In genomic region chr17:34321981-34322380, GRCh38 we compare ENCODE assay signal across 33 cellular contexts. TPM values are rescaled to one million over a fixed set of nuclear protein-coding genes. Genes with fewer than 3 reads are reported as not detected.
"Had no signal": no experiment of that assay in that cellular context is flagged by ENCODE, and none has a peak within 500 bp of the region (broad histone marks: within the 10 kb centered on the region; RNA-seq: fewer than 3 reads in every experiment).

No MANE protein-coding gene starts in this region.

- ATAC-seq: left colon; mucosa of descending colon; stimulated activated effector memory CD8-positive, alpha-beta T cell treated with anti-CD3 and anti-CD28 coated beads, Interleukin-12 subunit alpha, Interleukin-12 subunit beta, amount 100 ng/mL, for 72 hours; T-helper 17 cell; upper lobe of right lung had no signal

- H3K27ac ChIP-seq: brain microvascular endothelial cell, hepatocyte, upper lobe of right lung had no signal

- H3K27ac Mint-ChIP-seq: activated CD4-positive, alpha-beta memory T cell treated with anti-CD3 and anti-CD28 coated beads, Interleukin-2, amount 10 ng/mL, durations not matched to agents 7 days and 5 days; activated CD4-positive, alpha-beta T cell treated with anti-CD3 and anti-CD28 coated beads, Interleukin-2, amount 10 ng/mL, durations not matched to agents 24 days and 14 days; activated naive CD4-positive, alpha-beta T cell treated with anti-CD3 and anti-CD28 coated beads, Interleukin-2, amount 10 ng/mL, durations not matched to agents 7 days and 5 days; activated naive CD8-positive, alpha-beta T cell treated with anti-CD3 and anti-CD28 coated beads, Interleukin-2, amount 10 ng/mL, durations not matched to agents 7 days and 5 days; activated T-cell treated with anti-CD3 and anti-CD28 coated beads, Interleukin-2, amount 50 U/mL, for 24 hours; nephron; stimulated activated effector memory CD8-positive, alpha-beta T cell treated with anti-CD3 and anti-CD28 coated beads, Interleukin-12 subunit alpha, Interleukin-12 subunit beta, amount 100 ng/mL, for 72 hours; stimulated activated naive CD8-positive, alpha-beta T cell treated with anti-CD3 and anti-CD28 coated beads, Interleukin-15, Interleukin-2, amounts not matched to agents 100 ng/mL and 50 ng/mL, for 24 hours; T-helper 17 cell had no signal

- H3K4me1 ChIP-seq: sigmoid colon had no signal

- H3K36me3 ChIP-seq: brain microvascular endothelial cell, esophagus squamous epithelium, sigmoid colon, upper lobe of right lung had no signal

- FAIRE-seq: astrocyte, keratinocyte, small intestine had no signal

- H3K4me3 Mint-ChIP-seq: activated CD4-positive, alpha-beta memory T cell treated with anti-CD3 and anti-CD28 coated beads, Interleukin-2, amount 10 ng/mL, durations not matched to agents 7 days and 5 days; activated CD4-positive, alpha-beta T cell treated with anti-CD3 and anti-CD28 coated beads, Interleukin-2, amount 10 ng/mL, durations not matched to agents 24 days and 14 days; activated naive CD4-positive, alpha-beta T cell treated with anti-CD3 and anti-CD28 coated beads, Interleukin-2, amount 10 ng/mL, durations not matched to agents 7 days and 5 days; activated naive CD8-positive, alpha-beta T cell treated with anti-CD3 and anti-CD28 coated beads, Interleukin-2, amount 10 ng/mL, durations not matched to agents 7 days and 5 days; activated T-cell treated with anti-CD3 and anti-CD28 coated beads, Interleukin-2, amount 50 U/mL, for 24 hours; nephron; stimulated activated effector memory CD8-positive, alpha-beta T cell treated with anti-CD3 and anti-CD28 coated beads, Interleukin-12 subunit alpha, Interleukin-12 subunit beta, amount 100 ng/mL, for 72 hours; stimulated activated naive CD8-positive, alpha-beta T cell treated with anti-CD3 and anti-CD28 coated beads, Interleukin-15, Interleukin-2, amounts not matched to agents 100 ng/mL and 50 ng/mL, for 24 hours; T-helper 17 cell had no signal

- H3K4me1 Mint-ChIP-seq: activated CD4-positive, alpha-beta memory T cell treated with anti-CD3 and anti-CD28 coated beads, Interleukin-2, amount 10 ng/mL, durations not matched to agents 7 days and 5 days; activated CD4-positive, alpha-beta T cell treated with anti-CD3 and anti-CD28 coated beads, Interleukin-2, amount 10 ng/mL, durations not matched to agents 24 days and 14 days; activated naive CD4-positive, alpha-beta T cell treated with anti-CD3 and anti-CD28 coated beads, Interleukin-2, amount 10 ng/mL, durations not matched to agents 7 days and 5 days; activated naive CD8-positive, alpha-beta T cell treated with anti-CD3 and anti-CD28 coated beads, Interleukin-2, amount 10 ng/mL, durations not matched to agents 7 days and 5 days; stimulated activated effector memory CD8-positive, alpha-beta T cell treated with anti-CD3 and anti-CD28 coated beads, Interleukin-12 subunit alpha, Interleukin-12 subunit beta, amount 100 ng/mL, for 72 hours; T-helper 17 cell had no signal

- H3K9me3 Mint-ChIP-seq: activated CD4-positive, alpha-beta memory T cell treated with anti-CD3 and anti-CD28 coated beads, Interleukin-2, amount 10 ng/mL, durations not matched to agents 7 days and 5 days; activated naive CD4-positive, alpha-beta T cell treated with anti-CD3 and anti-CD28 coated beads, Interleukin-2, amount 10 ng/mL, durations not matched to agents 7 days and 5 days; activated naive CD8-positive, alpha-beta T cell treated with anti-CD3 and anti-CD28 coated beads, Interleukin-2, amount 10 ng/mL, durations not matched to agents 7 days and 5 days had no signal

- H3K9me3 ChIP-seq: esophagus squamous epithelium, upper lobe of right lung had no signal

- H3K4me3 ChIP-seq: esophagus squamous epithelium, hepatocyte, lung, mucosa of descending colon, sigmoid colon, upper lobe of right lung had no signal

- DNase-seq: activated CD4-positive, alpha-beta memory T cell treated with anti-CD3 and anti-CD28 coated beads, Interleukin-2, amount 10 ng/mL, durations not matched to agents 7 days and 5 days; activated CD4-positive, alpha-beta T cell treated with anti-CD3 and anti-CD28 coated beads, Interleukin-2, amount 10 ng/mL, durations not matched to agents 24 days and 14 days; activated CD4-positive, CD25-positive, alpha-beta regulatory T cell treated with anti-CD3 and anti-CD28 coated beads, Interleukin-2, amount 50 U/mL, for 72 hours; activated CD8-positive, alpha-beta memory T cell treated with anti-CD3 and anti-CD28 coated beads, Interleukin-2, amount 50 U/mL, for 48 hours; activated gamma-delta T cell; activated naive CD4-positive, alpha-beta T cell treated with anti-CD3 and anti-CD28 coated beads, Interleukin-2, amount 10 ng/mL, durations not matched to agents 7 days and 5 days; activated naive CD8-positive, alpha-beta T cell treated with anti-CD3 and anti-CD28 coated beads, Interleukin-2, amount 10 ng/mL, durations not matched to agents 7 days and 5 days; activated T-cell treated with anti-CD3 and anti-CD28 coated beads, Interleukin-2, amount 50 U/mL, for 24 hours; brain microvascular endothelial cell; central memory CD4-positive, alpha-beta T cell; dermis blood vessel endothelial cell; effector CD4-positive, alpha-beta T cell; esophagus squamous epithelium; foreskin melanocyte; glutamatergic neuron; left colon; mesendoderm; mucosa of descending colon; posterior cingulate gyrus; sigmoid colon; small intestine; stimulated activated CD4-positive, alpha-beta T cell treated with anti-CD3 and anti-CD28 coated beads, Interleukin-4, amount 100 ng/mL, for 24 hours; T-helper 17 cell; upper lobe of right lung had no signal

- H3K36me3 Mint-ChIP-seq: activated naive CD4-positive, alpha-beta T cell treated with anti-CD3 and anti-CD28 coated beads, Interleukin-2, amount 10 ng/mL, durations not matched to agents 7 days and 5 days; activated naive CD8-positive, alpha-beta T cell treated with anti-CD3 and anti-CD28 coated beads, Interleukin-2, amount 10 ng/mL, durations not matched to agents 7 days and 5 days; stimulated activated effector memory CD8-positive, alpha-beta T cell treated with anti-CD3 and anti-CD28 coated beads, Interleukin-12 subunit alpha, Interleukin-12 subunit beta, amount 100 ng/mL, for 72 hours had no signal

- H3K27me3 ChIP-seq: brain microvascular endothelial cell, esophagus squamous epithelium, hepatocyte, sigmoid colon, upper lobe of right lung had no signal

RNA-seq across cellular contexts. Expression of gene CCL8, which starts 2.7 kb away (rescaled TPM):
- total RNA-seq: activated CD4-positive, alpha-beta memory T cell treated with anti-CD3 and anti-CD28 coated beads, Interleukin-2, amount 10 ng/mL, durations not matched to agents 7 days and 5 days; activated CD4-positive, alpha-beta T cell treated with anti-CD3 and anti-CD28 coated beads, Interleukin-2, amount 10 ng/mL, durations not matched to agents 24 days and 14 days; activated naive CD8-positive, alpha-beta T cell treated with anti-CD3 and anti-CD28 coated beads, Interleukin-2, amount 10 ng/mL, durations not matched to agents 7 days and 5 days; astrocyte; hepatocyte; T-helper 17 cell had no signal

RNA-seq across cellular contexts. Expression of gene CCL13, which starts 34.3 kb away (rescaled TPM):
- total RNA-seq: activated CD4-positive, alpha-beta memory T cell treated with anti-CD3 and anti-CD28 coated beads, Interleukin-2, amount 10 ng/mL, durations not matched to agents 7 days and 5 days; activated CD4-positive, alpha-beta T cell treated with anti-CD3 and anti-CD28 coated beads, Interleukin-2, amount 10 ng/mL, durations not matched to agents 24 days and 14 days; activated naive CD8-positive, alpha-beta T cell treated with anti-CD3 and anti-CD28 coated beads, Interleukin-2, amount 10 ng/mL, durations not matched to agents 7 days and 5 days; astrocyte; dermis blood vessel endothelial cell; hepatocyte; T-helper 17 cell had no signal

RNA-seq across cellular contexts. Expression of gene CCL11, which starts 36.4 kb away (rescaled TPM):
- total RNA-seq: activated CD4-positive, alpha-beta memory T cell treated with anti-CD3 and anti-CD28 coated beads, Interleukin-2, amount 10 ng/mL, durations not matched to agents 7 days and 5 days; activated CD4-positive, alpha-beta T cell treated with anti-CD3 and anti-CD28 coated beads, Interleukin-2, amount 10 ng/mL, durations not matched to agents 24 days and 14 days; activated naive CD8-positive, alpha-beta T cell treated with anti-CD3 and anti-CD28 coated beads, Interleukin-2, amount 10 ng/mL, durations not matched to agents 7 days and 5 days; astrocyte; dermis blood vessel endothelial cell; hepatocyte; osteoblast; subcutaneous adipose tissue; T-helper 17 cell had no signal

RNA-seq across cellular contexts. Expression of gene CCL1, which starts 41.1 kb away (rescaled TPM):
- total RNA-seq: activated naive CD8-positive, alpha-beta T cell treated with anti-CD3 and anti-CD28 coated beads, Interleukin-2, amount 10 ng/mL, durations not matched to agents 7 days and 5 days; astrocyte; dermis blood vessel endothelial cell; esophagus squamous epithelium; hepatocyte; left colon; lung; mucosa of descending colon; osteoblast; sigmoid colon; subcutaneous adipose tissue; T-helper 17 cell; upper lobe of right lung had no signal

RNA-seq across cellular contexts. Expression of gene CCL7, which starts 52.0 kb away (rescaled TPM):
- total RNA-seq: activated CD4-positive, alpha-beta memory T cell treated with anti-CD3 and anti-CD28 coated beads, Interleukin-2, amount 10 ng/mL, durations not matched to agents 7 days and 5 days; activated CD4-positive, alpha-beta T cell treated with anti-CD3 and anti-CD28 coated beads, Interleukin-2, amount 10 ng/mL, durations not matched to agents 24 days and 14 days; activated naive CD8-positive, alpha-beta T cell treated with anti-CD3 and anti-CD28 coated beads, Interleukin-2, amount 10 ng/mL, durations not matched to agents 7 days and 5 days; astrocyte; dermis blood vessel endothelial cell; esophagus squamous epithelium; hepatocyte; left colon; mucosa of descending colon; sigmoid colon; T-helper 17 cell; upper lobe of right lung had no signal
